8 cellular contexts compared by ENCODE assay signal in the genomic region with DNA sequence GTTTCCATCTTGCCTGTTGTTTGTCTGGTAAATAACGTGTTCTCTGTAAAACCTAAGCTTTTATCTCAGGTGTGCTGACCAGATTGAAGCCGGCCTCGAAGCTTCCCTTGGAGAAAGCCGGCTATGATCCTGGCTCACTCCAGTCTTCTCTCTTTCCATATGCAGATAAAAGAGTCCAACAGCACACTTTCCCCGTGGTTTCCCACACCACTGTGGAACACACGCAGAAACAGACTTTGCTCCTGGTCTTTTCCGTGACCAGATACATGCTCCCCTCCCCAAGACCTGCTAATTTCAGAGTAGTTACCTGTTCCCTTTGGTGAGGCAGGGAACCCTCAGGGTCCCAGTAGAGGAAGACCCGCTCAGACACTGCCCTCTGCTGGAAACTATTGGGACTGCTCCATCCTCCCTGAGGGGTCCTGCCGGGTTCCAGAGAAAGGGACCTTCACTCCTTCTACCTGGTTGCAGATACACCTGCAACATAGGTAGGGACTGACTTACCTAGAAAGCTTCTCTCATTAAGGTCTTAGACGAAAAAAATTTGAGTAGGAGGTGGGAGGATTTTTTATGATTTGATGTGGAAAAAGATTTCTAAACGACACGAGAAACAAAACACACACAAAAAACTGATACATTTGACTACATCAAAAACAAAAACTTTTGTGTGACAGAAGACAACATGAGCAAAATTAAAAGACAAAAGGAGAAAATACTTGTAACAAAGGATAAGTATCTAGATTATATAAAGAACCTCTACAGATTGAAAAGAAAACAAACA.
DNase-seq lines count a peak whose midpoint lies in the region; ATAC-seq lines count a peak whose summit lies in the region.

No MANE protein-coding gene starts in this region.

- H3K9me3 ChIP-seq in adipocyte (ENCODE audit: control insufficient read depth, low read length), result no peaks in the 10 kb centered on the region

- ATAC-seq in HG03342 (IDR thresholded peaks at IDR 0.05; ENCODE audit: unreplicated experiment) (peak; percentile 70), GM19463 (IDR thresholded peaks at IDR 0.05; ENCODE audit: unreplicated experiment) (no peak), GM21423 (IDR thresholded peaks at IDR 0.05; ENCODE audit: unreplicated experiment) (no peak)

- H3K36me3 ChIP-seq in adipocyte (ENCODE audit: control insufficient read depth, insufficient read depth, low read length, severe bottlenecking), result no peaks in the 10 kb centered on the region

- DNase-seq in GM03348 (ENCODE audit: low spot score) (peak; percentile 59), SW480 (ENCODE audit: low spot score) (peak; percentile 33), adipocyte (ENCODE audit: low read depth) (peak; percentile 27), iPS DF 4.7 (ENCODE audit: extremely low read depth, low spot score) (peak; percentile 68)
- DNase-seq in stimulated activated CD4-positive, alpha-beta T cell treated with anti-CD3 and anti-CD28 coated beads, Interleukin-2, amount 100 ng/mL, for 48 hours, result peak; percentile 73 to 76

- no peaks in the 10 kb centered on the region for H3K27me3 ChIP-seq in adipocyte (replicated peaks; ENCODE audit: control insufficient read depth, insufficient read depth, low read length)

- no peak overlapping the region for H3K4me3 ChIP-seq in adipocyte (ENCODE audit: low read length)

- peaks cover 11% of the 10 kb centered on the region for H3K4me1 ChIP-seq in adipocyte (ENCODE audit: control insufficient read depth, insufficient read depth, low read length)

- H3K9ac ChIP-seq in adipocyte (ENCODE audit: low read length), result no peak overlapping the region
